8 cellular contexts compared by ENCODE assay signal in genomic region chr6:149964243-149965190, GRCh38. TPM values are rescaled to one million over a fixed set of nuclear protein-coding genes. Genes with fewer than 3 reads are reported as not detected.
DNase-seq lines count a peak whose midpoint lies in the region; ATAC-seq and FAIRE-seq lines count a peak whose summit lies in the region.

No MANE protein-coding gene starts in this region.

- H3K27ac ChIP-seq in mucosa of rectum (ENCODE audit: low read depth in 2 of 2, low read length in 2 of 2), result no peak overlapping the region

- no peak overlapping the region for H3K9ac ChIP-seq in mucosa of rectum (ENCODE audit: low read depth in 1 of 2, low read length in 2 of 2)

- DNase-seq in ELR (ENCODE audit: low read depth) (peak; percentile 24), RPMI7951 (ENCODE audit: low read depth) (peak; percentile 18), dermis blood vessel endothelial cell (peak; percentile 17), urothelium cell line (ENCODE audit: low spot score) (no peak), AG08396 (ENCODE audit: low spot score) (no peak), NCI-H2196 (lab: John Stamatoyannopoulos, UW; ENCODE audit: unreplicated experiment) (no peak)

- no peak for FAIRE-seq in urothelium cell line (lab: Jason Lieb, UNC)

- peak overlapping the region; percentile 54 to 57 for H3K4me3 ChIP-seq in mucosa of rectum (ENCODE audit: low read length in 2 of 2)

- no peaks in the 10 kb centered on the region for H3K36me3 ChIP-seq in mucosa of rectum (ENCODE audit: control insufficient read depth in 2 of 2, insufficient read depth in 2 of 2, low read length in 2 of 2)

- peaks cover 9 to 12% of the 10 kb centered on the region in 2 donors for H3K4me1 ChIP-seq in mucosa of rectum (ENCODE audit: control insufficient read depth in 2 of 2, insufficient read depth in 2 of 2, low read length in 2 of 2)

- ATAC-seq in GM19328 (IDR thresholded peaks at IDR 0.05; ENCODE audit: unreplicated experiment), result no peak

- no peaks in the 10 kb centered on the region for H3K9me3 ChIP-seq in mucosa of rectum (ENCODE audit: control insufficient read depth in 2 of 2, low read length in 2 of 2)

- peaks cover 54 to 62% of the 10 kb centered on the region in 2 donors for H3K27me3 ChIP-seq in mucosa of rectum (ENCODE audit: control insufficient read depth in 2 of 2, insufficient read depth in 2 of 2, low read length in 2 of 2)

RNA-seq across cellular contexts. Expression of gene ULBP1, which starts 0.8 kb away (rescaled TPM):
- 0.20 and 0.36 TPM in 2 replicates for total RNA-seq in RPMI7951 (2014; rRNA removed; shearing (Covaris generic))
- total RNA-seq in dermis blood vessel endothelial cell, result 0.17 and 0.23 TPM in 2 replicates

RNA-seq across cellular contexts. Expression of gene ULBP2, which starts 22.7 kb away (rescaled TPM):
- 21.8 and 21.9 TPM in 2 replicates for total RNA-seq in RPMI7951 (2014; rRNA removed; shearing (Covaris generic))
- 2.0 and 3.7 TPM in 2 replicates for total RNA-seq in dermis blood vessel endothelial cell

RNA-seq across cellular contexts. Expression of gene RAET1G, which starts 41.6 kb away (rescaled TPM):
- 9.9 and 13.4 TPM in 2 replicates for total RNA-seq in RPMI7951 (2014; rRNA removed; shearing (Covaris generic))
- total RNA-seq in dermis blood vessel endothelial cell, result not detected in 2 replicates

Comparison
In these comparisons a context has a peak if more than half of its experiments do, and no peak if none do; other contexts are left out.
1. DNase-seq: peak in ELR (single experiment), RPMI7951 (single experiment) and dermis blood vessel endothelial cell (single experiment); none in urothelium cell line (single experiment), AG08396 (single experiment) and NCI-H2196 (single experiment).
2. RNA of gene RAET1G, which starts 41.6 kb away (total RNA-seq): 9.9 to 13.4 TPM in RPMI7951; not detected in dermis blood vessel endothelial cell; every median in the first group is over 10 times any median in the second.